1 cellular context compared by ENCODE assay signal in the genomic region with DNA sequence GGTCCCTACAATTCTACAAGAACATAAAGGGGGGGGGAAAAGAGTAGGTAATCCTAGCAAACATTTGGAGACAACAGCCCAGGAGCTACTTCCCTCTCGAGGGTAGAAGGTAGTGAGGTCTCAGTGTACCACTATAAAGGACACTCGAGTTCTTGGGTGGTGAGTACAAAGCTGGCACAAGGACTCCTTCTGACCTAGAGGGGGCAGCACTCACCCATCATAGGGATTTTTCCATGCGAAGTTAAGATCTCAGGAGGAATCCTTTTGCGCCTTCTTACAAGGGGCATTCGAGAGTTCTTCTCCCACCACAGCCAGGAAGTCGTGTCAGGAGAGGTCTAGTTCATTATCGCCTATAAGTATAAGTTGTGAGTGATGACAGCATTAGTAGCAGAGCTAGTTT.
TF ChIP-seq lines count a peak whose summit lies in the region.

No MANE protein-coding gene starts in this region.

TF ChIP-seq in H1, 55 proteins besides CTCF, POLR2A, EP300 and RAD21:
- TF ChIP-seq TCF12 (IDR thresholded peaks at IDR 0.05; ENCODE audit: low read depth, low read length) = no peak
- no peak for TF ChIP-seq PHF8 (conservative IDR thresholded peaks at IDR 0.05; ENCODE audit: low read depth, low read length)
- TF ChIP-seq HDAC6 (IDR thresholded peaks at IDR 0.05; ENCODE audit: low read depth, low read length) = no peak
- TF ChIP-seq YY1 (IDR thresholded peaks at IDR 0.05; ENCODE audit: low read depth, low read length) = no peak
- no peak for TF ChIP-seq KDM4A (IDR thresholded peaks at IDR 0.05; ENCODE audit: low read depth, low read length, severe bottlenecking)
- TF ChIP-seq CBX5 (IDR thresholded peaks at IDR 0.05; ENCODE audit: low read depth, low read length) = no peak
- TF ChIP-seq TAF1 (IDR thresholded peaks at IDR 0.05; ENCODE audit: low read depth, low read length) = no peak
- no peak for TF ChIP-seq EZH2 (IDR thresholded peaks at IDR 0.05; ENCODE audit: low read depth, low read length, severe bottlenecking)
- no peak for TF ChIP-seq RBBP5 (IDR thresholded peaks at IDR 0.05; ENCODE audit: borderline replicate concordance, low read depth, low read length)
- no peak for TF ChIP-seq CEBPB (IDR thresholded peaks at IDR 0.05; ENCODE audit: low read depth, low read length)
- TF ChIP-seq TBP (IDR thresholded peaks at IDR 0.05; ENCODE audit: low read depth, low read length) = no peak
- no peak for TF ChIP-seq MAFK (IDR thresholded peaks at IDR 0.05; ENCODE audit: low read depth, low read length)
- no peak for TF ChIP-seq SIX5 (IDR thresholded peaks at IDR 0.05; ENCODE audit: low read depth, low read length)
- no peak for TF ChIP-seq KDM5A (IDR thresholded peaks at IDR 0.05; ENCODE audit: low read length)
- no peak for TF ChIP-seq JUND (IDR thresholded peaks at IDR 0.05; ENCODE audit: low read length)
- no peak for TF ChIP-seq SUZ12 (IDR thresholded peaks at IDR 0.05; ENCODE audit: low read length)
- no peak for TF ChIP-seq SIRT6 (IDR thresholded peaks at IDR 0.05; ENCODE audit: low read length)
- TF ChIP-seq TAF7 (optimal IDR thresholded peaks at IDR 0.05; ENCODE audit: borderline replicate concordance, low read depth, low read length) = no peak
- TF ChIP-seq JUN (IDR thresholded peaks at IDR 0.05; ENCODE audit: low read depth, low read length) = no peak
